9 cellular contexts compared by ENCODE assay signal in the genomic region with DNA sequence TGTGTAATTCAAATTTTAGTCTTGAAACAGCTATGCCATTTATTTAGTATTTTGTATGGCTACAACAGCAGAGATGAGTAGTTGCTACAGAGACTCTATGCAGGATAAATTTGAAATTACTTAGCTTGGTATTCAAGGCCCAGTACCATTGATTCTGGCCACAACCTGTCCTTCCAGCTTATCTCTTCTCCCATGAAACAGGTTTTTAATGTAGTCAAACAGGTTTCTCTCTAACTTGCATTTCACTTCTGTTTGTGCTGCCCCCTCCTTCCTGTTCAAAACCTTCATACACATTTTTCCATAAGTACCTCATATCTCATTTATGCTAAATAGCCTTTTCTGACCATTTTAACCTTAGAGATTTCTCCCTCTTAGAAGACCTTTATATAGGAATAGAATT. TPM values are rescaled to one million over a fixed set of nuclear protein-coding genes. Genes with fewer than 3 reads are reported as not detected.
DNase-seq lines count a peak whose midpoint lies in the region; ATAC-seq and TF ChIP-seq lines count a peak whose summit lies in the region.
"Had no signal": no experiment of that assay in that cellular context is flagged by ENCODE, and none has a peak within 500 bp of the region (broad histone marks: within the 10 kb centered on the region; RNA-seq: fewer than 3 reads in every experiment).

No MANE protein-coding gene starts in this region.

- no peak; the same call in 1 of the 2 replicates for TF ChIP-seq EP300 in Ishikawa (IDR thresholded peaks at IDR 0.05; ENCODE audit: borderline replicate concordance)

- peak; percentile 60 for DNase-seq in DMS153 (lab: John Stamatoyannopoulos, UW)
- DNase-seq in adipocyte (ENCODE audit: low read depth): no peak
- DNase-seq in osteoblast (ENCODE audit: insufficient read length, low spot score, missing footprints): no peak
- no peak for DNase-seq in SW 1271 (lab: John Stamatoyannopoulos, UW)
- no peak for DNase-seq in NCI-H146 treated with DMSO at 0.1 percent for 48 hours (lab: John Stamatoyannopoulos, UW; ENCODE audit: unreplicated experiment)
- no peak for DNase-seq in A172 (ENCODE audit: low spot score)
- DNase-seq: NCI-H1048 had no signal

- no peak overlapping the region for H2AFZ ChIP-seq in osteoblast (ENCODE audit: low read length)

- H3K9ac ChIP-seq in adipocyte (ENCODE audit: low read length): no peak overlapping the region

- no peak for TF ChIP-seq CTCF in osteoblast (IDR thresholded peaks at IDR 0.05; ENCODE audit: extremely low read depth, low read depth, low read length)

- peak overlapping the region; percentile 83 for H3K4me3 ChIP-seq in adipocyte (ENCODE audit: low read length)
- H3K4me3 ChIP-seq in osteoblast (ENCODE audit: insufficient read depth, low read length): no peak overlapping the region

- H3K79me2 ChIP-seq in osteoblast (ENCODE audit: insufficient read depth, low read length): peaks cover 82% of the 10 kb centered on the region

- no peak for ATAC-seq in HG03460 (IDR thresholded peaks at IDR 0.05; ENCODE audit: unreplicated experiment)

- H3K27ac ChIP-seq in osteoblast (ENCODE audit: low read depth, low read length): peak overlapping the region; percentile 98

- TF ChIP-seq RAD21 in Ishikawa (IDR thresholded peaks at IDR 0.05; ENCODE audit: low read depth): no peak

- H3K4me2 ChIP-seq in osteoblast (ENCODE audit: insufficient read depth, low read length): peak overlapping the region; percentile 83

- H3K36me3 ChIP-seq in adipocyte (ENCODE audit: control insufficient read depth, insufficient read depth, low read length, severe bottlenecking) (no peaks in the 10 kb centered on the region), osteoblast (ENCODE audit: insufficient read depth, low read length) (no peaks in the 10 kb centered on the region)

- H3K9me3 ChIP-seq in adipocyte (ENCODE audit: control insufficient read depth, low read length) (no peaks in the 10 kb centered on the region), osteoblast (ENCODE audit: low read depth, low read length) (no peaks in the 10 kb centered on the region)

- H4K20me1 ChIP-seq in osteoblast (ENCODE audit: insufficient read depth, low read length): peaks cover 67% of the 10 kb centered on the region

- H3K27me3 ChIP-seq in adipocyte (replicated peaks; ENCODE audit: control insufficient read depth, insufficient read depth, low read length) (no peaks in the 10 kb centered on the region), osteoblast (ENCODE audit: insufficient read depth, low read length) (no peaks in the 10 kb centered on the region)

- H3K4me1 ChIP-seq in adipocyte (ENCODE audit: control insufficient read depth, insufficient read depth, low read length) (peaks cover 57% of the 10 kb centered on the region), osteoblast (ENCODE audit: insufficient read depth, low read length) (peaks cover 41% of the 10 kb centered on the region)

TF ChIP-seq in Ishikawa, 13 proteins besides CTCF, POLR2A, EP300 and RAD21:
- TF ChIP-seq, protein P1, sequence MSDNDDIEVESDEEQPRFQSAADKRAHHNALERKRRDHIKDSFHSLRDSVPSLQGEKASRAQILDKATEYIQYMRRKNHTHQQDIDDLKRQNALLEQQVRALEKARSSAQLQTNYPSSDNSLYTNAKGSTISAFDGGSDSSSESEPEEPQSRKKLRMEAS (IDR thresholded peaks at IDR 0.05): no peak
- peak; percentile 52 for TF ChIP-seq TEAD4 (IDR thresholded peaks at IDR 0.05)

RNA-seq across cellular contexts. Expression of gene USP47, which starts 3.3 kb away (rescaled TPM):
- 64.8 and 72.7 TPM in 2 replicates for total RNA-seq in osteoblast
- 66.5 and 80.7 TPM in 2 replicates for total RNA-seq in A172 (2014; rRNA removed; shearing (Covaris generic))
